ENCODE assay signal across 21 cellular contexts in genomic region chr10:47314416-47314970, GRCh38. TPM values are rescaled to one million over a fixed set of nuclear protein-coding genes. Genes with fewer than 3 reads are reported as not detected.
DNase-seq lines count a peak whose midpoint lies in the region; ATAC-seq and TF ChIP-seq lines count a peak whose summit lies in the region.
"Had no signal": no experiment of that assay in that cellular context is flagged by ENCODE, and none has a peak within 500 bp of the region (broad histone marks: within the 10 kb centered on the region; RNA-seq: fewer than 3 reads in every experiment).

No MANE protein-coding gene starts in this region.

- H3K36me3 ChIP-seq in RWPE2 (ENCODE audit: low read depth) (no peaks in the 10 kb centered on the region), neuronal stem cell (replicated peaks in 1 of 2; ENCODE audit: control insufficient read depth in 2 of 2, insufficient read depth in 2 of 2, low read length in 2 of 2) (no peaks in the 10 kb centered on the region)
- H3K36me3 ChIP-seq: BE2C had no signal

- H2AK5ac ChIP-seq in neuronal stem cell (ENCODE audit: low read depth, low read length): no peak overlapping the region

- H3K4me3 ChIP-seq in right cardiac atrium (ENCODE audit: low read length) (no peak overlapping the region), RWPE2 (ENCODE audit: severe bottlenecking) (no peak overlapping the region), neuronal stem cell (ENCODE audit: low read length in 2 of 2) (no peak overlapping the region)

- intact Hi-C loops in cardiac septum (cut with DNase I): loop anchor here (5.0 to 10.0 kb wide), 2 partner anchors 290 to 322 kb away; no protein-coding TSS in a partner anchor
- intact Hi-C loops in right cardiac atrium (cut with DNase I): loop anchor here in 3 of 4 donors (5.0 kb wide), 2 partner anchors 267 to 287 kb away; no protein-coding TSS in a partner anchor

- 71% methylated on average over 9 of the region's 9 CpGs for WGBS in right cardiac atrium
- WGBS in neuronal stem cell (ENCODE audit: extremely low coverage in 2 of 2, insufficient read length in 2 of 2, insufficient replicate concordance in 1 of 2), 2 donors: no CpG with 5 or more reads among the region's 9 CpGs

- peak; percentile 73 for DNase-seq in cardiac septum (ENCODE audit: low spot score)
- no peak for DNase-seq in right cardiac atrium
- peak; percentile 19 for DNase-seq in RWPE2 (ENCODE audit: low spot score)
- no peak for DNase-seq in neuronal stem cell (ENCODE audit: low spot score)
- no peak for DNase-seq in OCI-M2 (lab: John Stamatoyannopoulos, UW; ENCODE audit: unreplicated experiment)
- DNase-seq: ACHN; BE2C; C1 segment of cervical spinal cord; Caco-2; CD4-positive, alpha-beta T cell; DMS79; GDM1; GOT3; H7; HFFc6 had no signal

- no peak overlapping the region for H2AFZ ChIP-seq in neuronal stem cell (ENCODE audit: low read length)

- H3K4ac ChIP-seq in neuronal stem cell (ENCODE audit: low read length): no peak overlapping the region

- no peak overlapping the region for H3K27ac ChIP-seq in right cardiac atrium (ENCODE audit: low read length)
- no peak overlapping the region for H3K27ac ChIP-seq in RWPE2 (ENCODE audit: poor library complexity, severe bottlenecking)
- no peak overlapping the region for H3K27ac ChIP-seq in neuronal stem cell (replicated peaks; ENCODE audit: low read length)

- no peaks in the 10 kb centered on the region for H3K79me1 ChIP-seq in neuronal stem cell (ENCODE audit: low read depth, low read length)

- H2BK120ac ChIP-seq in neuronal stem cell (ENCODE audit: low read depth, low read length): no peak overlapping the region

- H4K91ac ChIP-seq in neuronal stem cell (ENCODE audit: low read depth, low read length, poor library complexity): no peak overlapping the region

- H3K27me3 ChIP-seq in right cardiac atrium (ENCODE audit: control insufficient read depth, insufficient read depth) (no peaks in the 10 kb centered on the region), RWPE2 (ENCODE audit: insufficient read depth, poor library complexity, severe bottlenecking) (no peaks in the 10 kb centered on the region), neuronal stem cell (ENCODE audit: control insufficient read depth in 3 of 3, insufficient read depth in 3 of 3, low read depth in 1 of 3, low read length in 3 of 3) (no peaks in the 10 kb centered on the region)
- H3K27me3 ChIP-seq: BE2C had no signal

- H3K9me3 ChIP-seq in right cardiac atrium (ENCODE audit: control insufficient read depth, low read length) (no peaks in the 10 kb centered on the region), RWPE2 (ENCODE audit: severe bottlenecking) (no peaks in the 10 kb centered on the region), neuronal stem cell (replicated peaks in 1 of 2; ENCODE audit: control insufficient read depth in 2 of 2, insufficient read depth in 1 of 2, low read depth in 1 of 2, low read length in 2 of 2) (no peaks in the 10 kb centered on the region)
- H3K9me3 ChIP-seq: BE2C, Caco-2 had no signal

- ATAC-seq in right cardiac atrium (no peak), RWPE2 (ENCODE audit: low read depth) (no peak), GM21360 (IDR thresholded peaks at IDR 0.05; ENCODE audit: unreplicated experiment) (no peak), HG03432 (IDR thresholded peaks at IDR 0.05; ENCODE audit: unreplicated experiment) (no peak)
- ATAC-seq: HCT116, HepG2 had no signal

- H3K23ac ChIP-seq in neuronal stem cell (ENCODE audit: low read depth, low read length, poor library complexity): peak overlapping the region; percentile 40

- TF ChIP-seq CTCF in RWPE2 (IDR thresholded peaks at IDR 0.05; ENCODE audit: poor library complexity, severe bottlenecking): no peak

- no peaks in the 10 kb centered on the region for H3K4me1 ChIP-seq in right cardiac atrium (ENCODE audit: control insufficient read depth, insufficient read depth, low read length)
- H3K4me1 ChIP-seq in RWPE2 (ENCODE audit: insufficient read depth, poor library complexity, severe bottlenecking): no peaks in the 10 kb centered on the region
- peaks cover 0 to 1% of the 10 kb centered on the region in 2 donors for H3K4me1 ChIP-seq in neuronal stem cell (ENCODE audit: control insufficient read depth in 2 of 2, insufficient read depth in 1 of 2, low read depth in 1 of 2, low read length in 2 of 2)
- H3K4me1 ChIP-seq: BE2C, Caco-2 had no signal

- no peak overlapping the region for H3K9ac ChIP-seq in neuronal stem cell (ENCODE audit: low read depth, low read length, poor library complexity)

- no peak overlapping the region for H2BK5ac ChIP-seq in neuronal stem cell (ENCODE audit: low read length)

- H3K18ac ChIP-seq in neuronal stem cell (ENCODE audit: low read length): no peak overlapping the region

- H3K4me2 ChIP-seq in neuronal stem cell (ENCODE audit: insufficient read depth, low read length, poor library complexity, severe bottlenecking): no peak overlapping the region

- H4K8ac ChIP-seq in neuronal stem cell (ENCODE audit: low read depth, low read length): peak overlapping the region; percentile 77

- H2BK15ac ChIP-seq in neuronal stem cell (ENCODE audit: low read length): no peak overlapping the region

- no peak overlapping the region for H2BK12ac ChIP-seq in neuronal stem cell (ENCODE audit: low read length)

- H3K14ac ChIP-seq in neuronal stem cell (ENCODE audit: low read length): no peak overlapping the region

RNA-seq across cellular contexts. Expression of gene GDF2, which starts 7.8 kb away (rescaled TPM):
- not detected for total RNA-seq in cardiac septum
- total RNA-seq in right cardiac atrium: under 1 TPM; 0.17 to 0.26 (median 0.23) TPM
- 0.14 TPM for polyA plus RNA-seq in right cardiac atrium
- not detected for polyA plus RNA-seq in neuronal stem cell (2013, experiment 1 of 2)
- polyA plus RNA-seq in neuronal stem cell (2013, experiment 2 of 2): not detected
- total RNA-seq: Caco-2; CD4-positive, alpha-beta T cell; Daoy; H7; HepG2; HFFc6 had no signal
- polyA plus RNA-seq: HepG2, IgD-negative memory B cell had no signal

RNA-seq across cellular contexts. Expression of gene GDF10, which starts 14.5 kb away (rescaled TPM):
- 1.7 TPM for total RNA-seq in cardiac septum
- total RNA-seq in right cardiac atrium: 1 to 10 TPM; 1.8 to 4.3 (median 2.7) TPM
- polyA plus RNA-seq in right cardiac atrium: 2.2 TPM
- polyA plus RNA-seq in neuronal stem cell (2013, experiment 1 of 2): 1.3 TPM
- 1.5 TPM for polyA plus RNA-seq in neuronal stem cell (2013, experiment 2 of 2)
- total RNA-seq: Caco-2, H7, HepG2, HFFc6 had no signal
- polyA plus RNA-seq: IgD-negative memory B cell had no signal

RNA-seq across cellular contexts. Expression of gene RBP3, which starts 33.7 kb away (rescaled TPM):
- total RNA-seq in cardiac septum (not detected), right cardiac atrium (not detected)
- not detected for polyA plus RNA-seq in right cardiac atrium
- not detected for polyA plus RNA-seq in neuronal stem cell (2013, experiment 1 of 2)
- not detected for polyA plus RNA-seq in neuronal stem cell (2013, experiment 2 of 2)
- total RNA-seq: Caco-2; CD4-positive, alpha-beta T cell; Daoy; H7; HepG2; HFFc6 had no signal
- polyA plus RNA-seq: HepG2, IgD-negative memory B cell had no signal

Comparison
In these comparisons a context has a peak if more than half of its experiments do, and no peak if none do; other contexts are left out.
1. DNase-seq: peak in cardiac septum (single experiment) and RWPE2 (single experiment); none in right cardiac atrium (0 of 3), neuronal stem cell (single experiment) and OCI-M2 (single experiment).